11 cellular contexts compared by ENCODE assay signal in the genomic region with DNA sequence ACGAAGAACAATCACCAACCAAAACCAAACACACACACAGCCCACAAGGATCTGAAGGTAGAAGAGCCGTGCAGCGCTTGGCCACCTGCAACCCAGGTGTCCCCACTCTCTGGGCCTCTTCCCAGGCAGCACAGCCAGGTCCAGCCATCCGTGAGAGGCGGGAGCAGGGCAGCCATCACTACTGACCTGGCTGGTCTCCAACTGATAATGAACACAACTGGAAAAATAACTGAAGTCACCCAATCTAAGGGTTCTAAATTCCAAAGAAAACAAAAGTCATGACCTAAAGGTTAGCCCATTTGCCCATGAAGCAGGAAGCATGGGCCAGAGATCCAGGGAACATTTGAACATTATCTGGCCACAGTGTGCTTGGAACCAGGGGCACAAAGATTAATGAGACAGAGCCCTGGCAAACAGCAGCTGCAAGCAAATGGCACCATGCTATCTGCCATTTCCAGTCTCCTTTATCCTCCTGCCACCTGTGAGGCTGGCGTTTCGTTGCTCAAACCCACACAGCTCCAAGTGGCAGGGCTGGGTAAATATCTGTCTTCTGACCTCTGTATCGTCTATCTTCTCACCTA.
DNase-seq lines count a peak whose midpoint lies in the region; ATAC-seq lines count a peak whose summit lies in the region.
"Had no signal": no experiment of that assay in that cellular context is flagged by ENCODE, and none has a peak within 500 bp of the region (broad histone marks: within the 10 kb centered on the region; RNA-seq: fewer than 3 reads in every experiment).

No MANE protein-coding gene starts in this region.

- intact Hi-C loops in head of caudate nucleus (cut with DNase I) = no loop called here

- peak; percentile 73 for DNase-seq in COLO668 (lab: John Stamatoyannopoulos, UW; ENCODE audit: unreplicated experiment)
- peak; percentile 90 for DNase-seq in LHCN-M2 (ENCODE audit: low read depth)
- peak; percentile 40 to 65 for DNase-seq in SHP77 (lab: John Stamatoyannopoulos, UW)
- no peak for DNase-seq in left lobe of liver (ENCODE audit: low spot score)
- no peak for DNase-seq in GM03348 (ENCODE audit: low spot score)
- DNase-seq in dedifferentiated amniotic fluid mesenchymal stem cell (ENCODE audit: extremely low spot score) = no peak
- no peak for DNase-seq in NCI-H1048 (lab: John Stamatoyannopoulos, UW)
- DNase-seq in head of caudate nucleus = no peak
- DNase-seq: NCI-H1417 treated with DMSO at 0.1 percent for 48 hours; stimulated activated CD4-positive, alpha-beta T cell treated with anti-CD3 and anti-CD28 coated beads, Interleukin-4, amount 100 ng/mL, for 24 hours had no signal

- ATAC-seq in left lobe of liver = peak; percentile 43
- ATAC-seq: sciatic nerve had no signal

Comparison
In these comparisons a context has a peak if more than half of its experiments do, and no peak if none do; other contexts are left out.
1. DNase-seq: peak in COLO668 (single experiment), LHCN-M2 (single experiment) and SHP77 (2 of 2); none in left lobe of liver (single experiment), GM03348 (single experiment), dedifferentiated amniotic fluid mesenchymal stem cell (single experiment), NCI-H1048 (single experiment) and head of caudate nucleus (0 of 42).